In the genomic region with DNA sequence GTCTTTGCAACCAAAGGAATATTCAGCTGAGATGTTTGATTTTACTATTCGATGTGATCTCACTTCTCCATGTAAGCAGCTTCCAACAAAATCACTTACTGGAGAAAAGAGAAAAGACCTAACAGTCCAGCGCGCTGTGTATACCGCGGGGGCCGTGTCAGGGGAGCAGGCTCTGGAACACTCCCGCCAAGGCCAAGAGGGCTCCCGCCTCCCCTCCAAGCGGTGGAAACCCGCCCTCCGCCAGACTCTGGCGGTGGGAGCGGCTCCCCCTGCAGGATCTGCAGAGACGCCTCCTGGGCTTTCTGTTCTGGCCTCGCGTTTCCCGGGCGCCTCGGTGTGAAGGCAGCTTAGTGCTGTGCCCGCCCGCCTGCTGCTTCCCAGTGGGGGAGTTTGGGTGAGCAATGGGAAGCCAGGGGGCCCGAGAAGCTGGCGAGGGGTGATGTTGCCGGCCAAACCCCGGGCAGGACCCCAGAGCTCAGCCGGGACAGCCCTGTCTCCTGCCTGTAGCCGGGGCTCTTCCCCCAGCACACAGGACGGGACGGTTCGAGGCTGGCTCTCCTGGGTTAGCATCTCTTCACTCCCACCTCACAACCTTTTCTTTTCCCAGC, we compare ENCODE assay signal across 1 cellular context.
TF ChIP-seq lines count a peak whose summit lies in the region.

No MANE protein-coding gene starts in this region.

TF ChIP-seq in GM12878, 131 proteins besides CTCF, POLR2A, EP300 and RAD21 (continued from another document):
- TF ChIP-seq TCF3 (IDR thresholded peaks at IDR 0.05; ENCODE audit: borderline replicate concordance, insufficient read depth, low read depth, low read length) (no peak), IKZF1 (conservative IDR thresholded peaks at IDR 0.05) (peak; percentile 54), MLLT1 (IDR thresholded peaks at IDR 0.05) (no peak)
